9 cellular contexts compared by ENCODE assay signal in the genomic region with DNA sequence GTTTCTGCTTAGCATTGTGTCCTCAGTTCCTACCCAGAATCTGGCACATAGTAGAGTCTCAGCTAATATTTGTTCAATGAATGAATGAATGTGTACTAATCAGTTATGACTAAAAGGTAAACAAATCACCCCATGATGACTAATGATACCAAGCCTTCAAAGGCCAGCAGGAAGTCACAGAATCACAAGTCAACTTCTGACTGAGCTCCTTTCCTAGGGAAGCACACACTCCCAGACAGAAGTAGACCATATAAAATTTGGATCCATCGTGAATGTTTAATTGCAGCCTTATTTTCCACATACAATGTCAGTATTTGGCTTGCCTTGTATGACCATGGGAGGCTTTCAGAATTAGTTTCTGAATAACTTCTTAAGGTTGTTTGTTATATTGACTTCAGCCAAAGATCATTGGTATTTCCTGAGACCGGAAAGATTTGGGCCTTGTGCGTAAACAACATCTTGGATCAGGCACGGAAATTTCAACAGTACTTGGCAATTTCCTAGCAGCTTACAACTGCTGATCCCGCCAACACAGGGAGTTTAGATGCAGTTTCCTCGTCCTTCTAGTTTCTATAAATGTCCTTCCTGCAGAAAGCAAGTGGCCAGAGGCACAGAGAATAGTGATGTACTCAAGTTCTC.
DNase-seq lines count a peak whose midpoint lies in the region; ATAC-seq, FAIRE-seq and TF ChIP-seq lines count a peak whose summit lies in the region.
"Had no signal": no experiment of that assay in that cellular context is flagged by ENCODE, and none has a peak within 500 bp of the region (broad histone marks: within the 10 kb centered on the region; RNA-seq: fewer than 3 reads in every experiment).

No MANE protein-coding gene starts in this region.

- H3K36me3 ChIP-seq in brain microvascular endothelial cell (replicated peaks) (no peaks in the 10 kb centered on the region), smooth muscle cell (ENCODE audit: low read depth) (no peaks in the 10 kb centered on the region), H7 (replicated peaks; ENCODE audit: control insufficient read depth, insufficient read depth, low read length) (no peaks in the 10 kb centered on the region)

- no peak overlapping the region for H3T11ph ChIP-seq in H9 (ENCODE audit: low read length)

- no peak overlapping the region for H2BK5ac ChIP-seq in H9 (ENCODE audit: insufficient read length, low read length)

- H3K9ac ChIP-seq in H9 (ENCODE audit: extremely low read depth, insufficient read length, low read length) (no peak overlapping the region), smooth muscle cell (ENCODE audit: low read depth) (peak overlapping the region; percentile 9)

- no peak overlapping the region for H2AK5ac ChIP-seq in H9 (ENCODE audit: insufficient read length, low read length)

- H3K27me3 Mint-ChIP-seq in H9 (ENCODE audit: low read depth) = no peaks in the 10 kb centered on the region

- H3K79me1 ChIP-seq in H9 (ENCODE audit: insufficient read depth, low read depth, low read length, poor library complexity, severe bottlenecking) = no peaks in the 10 kb centered on the region

- H2AFZ ChIP-seq in H9 (ENCODE audit: low read length) (no peak overlapping the region), smooth muscle cell (ENCODE audit: low read depth) (peak overlapping the region; percentile 35)

- no peaks in the 10 kb centered on the region for H3K79me2 ChIP-seq in H9 (ENCODE audit: insufficient read depth, low read length)
- no peaks in the 10 kb centered on the region for H3K79me2 ChIP-seq in smooth muscle cell (ENCODE audit: low read depth)

- H2BK12ac ChIP-seq in H9 (ENCODE audit: insufficient read length, low read depth, low read length) = no peak overlapping the region

- TF ChIP-seq POLR2A in GM12891 (IDR thresholded peaks at IDR 0.05; ENCODE audit: low read depth, low read length) = no peak

- H3K9me3 ChIP-seq in H9 (ENCODE audit: control insufficient read depth, low read depth, low read length) (no peaks in the 10 kb centered on the region), smooth muscle cell (replicated peaks; ENCODE audit: low read depth) (no peaks in the 10 kb centered on the region)

- H2BK15ac ChIP-seq in H9 (ENCODE audit: low read depth, low read length) = no peak overlapping the region

- H3K14ac ChIP-seq in H9 (ENCODE audit: insufficient read depth, low read length) = no peak overlapping the region

- H3K4me3 ChIP-seq in brain microvascular endothelial cell (ENCODE audit: low read depth, low read length) (no peak overlapping the region), smooth muscle cell (no peak overlapping the region), H7 (ENCODE audit: insufficient read depth, low read depth, low read length) (no peak overlapping the region)

- no peaks in the 10 kb centered on the region for H3K23me2 ChIP-seq in H9 (ENCODE audit: insufficient read length, low read depth, low read length, poor library complexity, severe bottlenecking)

- H3K36me3 Mint-ChIP-seq in H9 (ENCODE audit: insufficient read depth in 1 of 3, low read depth in 3 of 3) = no peaks in the 10 kb centered on the region; a peak in 1 of 7 replicates

- H3K4me2 ChIP-seq in H9 (ENCODE audit: insufficient read depth, insufficient read length, low read length) (no peak overlapping the region), smooth muscle cell (peak overlapping the region; percentile 32)

- no peak overlapping the region for H3K23ac ChIP-seq in H9 (ENCODE audit: insufficient read length, low read depth, low read length)

- no peak for TF ChIP-seq CTCF in H9 (conservative IDR thresholded peaks at IDR 0.05)
- no peak for TF ChIP-seq CTCF in brain microvascular endothelial cell (IDR thresholded peaks at IDR 0.05; ENCODE audit: low read depth, low read length, missing control alignments)
- no peak for TF ChIP-seq CTCF in smooth muscle cell (IDR thresholded peaks at IDR 0.05; ENCODE audit: borderline replicate concordance, insufficient read depth, poor library complexity, severe bottlenecking)

- no peak overlapping the region for H2BK120ac ChIP-seq in H9 (ENCODE audit: low read depth, low read length, poor library complexity, severe bottlenecking)

- no peak overlapping the region for H3K27ac Mint-ChIP-seq in H9

- no peaks in the 10 kb centered on the region; a peak in 1 of 5 replicates for H3K9me3 Mint-ChIP-seq in H9

- no peak overlapping the region for H3K4me3 Mint-ChIP-seq in H9

- no peak overlapping the region for H4K91ac ChIP-seq in H9 (ENCODE audit: insufficient read length, low read depth, low read length)

- H3K4me1 ChIP-seq in H9 (ENCODE audit: insufficient read depth, low read length) (no peaks in the 10 kb centered on the region; the same call in 1 of the 2 replicates), smooth muscle cell (ENCODE audit: low read depth) (peaks cover 15% of the 10 kb centered on the region)

- H3K27ac ChIP-seq in H9 (ENCODE audit: insufficient read length, low read depth, low read length) (no peak overlapping the region), brain microvascular endothelial cell (peak overlapping the region; percentile 34), smooth muscle cell (ENCODE audit: low read depth) (peak overlapping the region; percentile 47)

- no peak overlapping the region for H4K8ac ChIP-seq in H9 (replicated peaks; ENCODE audit: insufficient read length, low read depth, low read length)

- peaks cover 34 to 38% of the 10 kb centered on the region in 2 experiments for H3K4me1 Mint-ChIP-seq in H9

- H2BK20ac ChIP-seq in H9 (ENCODE audit: low read depth, low read length, poor library complexity, severe bottlenecking) = no peak overlapping the region

- H3K27me3 ChIP-seq in H9 (ENCODE audit: insufficient read depth, low read length) = no peaks in the 10 kb centered on the region
- H3K27me3 ChIP-seq in brain microvascular endothelial cell (replicated peaks) = no peaks in the 10 kb centered on the region
- no peaks in the 10 kb centered on the region for H3K27me3 ChIP-seq in smooth muscle cell (ENCODE audit: low read depth)
- no peaks in the 10 kb centered on the region for H3K27me3 ChIP-seq in H7 (ENCODE audit: control insufficient read depth, insufficient read depth, low read length)

- peak overlapping the region; percentile 46 for H3K18ac ChIP-seq in H9 (ENCODE audit: insufficient read length, low read depth, low read length)

- DNase-seq in H9 (no peak), brain microvascular endothelial cell (peak; percentile 59), smooth muscle cell (lab: John Stamatoyannopoulos, UW; ENCODE audit: unreplicated experiment) (no peak), NCI-H82 treated with DMSO at 0.1 percent for 48 hours (lab: John Stamatoyannopoulos, UW; ENCODE audit: unreplicated experiment) (no peak), GM12891 (ENCODE audit: insufficient read length, low spot score) (no peak), H7 (no peak)
- DNase-seq: stimulated activated naive CD4-positive, alpha-beta T cell treated with Interleukin-2 at 50 U/mL for 16 hours had no signal

- in situ Hi-C loops in brain microvascular endothelial cell (cut with HindIII; ENCODE audit: low pct_ligation_motif_present, low sequenced_read_pairs) = no loop called here

- H3F3A ChIP-seq in smooth muscle cell (ENCODE audit: low read depth) = no peaks in the 10 kb centered on the region

- ATAC-seq in GM18870 (IDR thresholded peaks at IDR 0.05; ENCODE audit: unreplicated experiment) = no peak

- no CpG with 5 or more reads among the region's 6 CpGs for whole genome bisulfite sequencing in H9 (ENCODE audit: extremely low coverage, insufficient read length, low lambda C conversion rate)
- 51% methylated on average over 6 of the region's 6 CpGs for WGBS in smooth muscle cell (ENCODE audit: low lambda C conversion rate)

- H4K5ac ChIP-seq in H9 (ENCODE audit: insufficient read length, low read depth, low read length) = no peak overlapping the region

- no peak overlapping the region for H3K56ac ChIP-seq in H9 (ENCODE audit: insufficient read length, low read depth, low read length)

- no peak overlapping the region for H3K4ac ChIP-seq in H9 (ENCODE audit: low read depth, low read length)

- no peaks in the 10 kb centered on the region for H4K20me1 ChIP-seq in H9 (ENCODE audit: control insufficient read depth, insufficient read depth, insufficient read length)
- H4K20me1 ChIP-seq in smooth muscle cell (ENCODE audit: low read depth) = no peaks in the 10 kb centered on the region

- FAIRE-seq in islet of Langerhans (lab: Jason Lieb, UNC) (peak; percentile 65), GM12891 (lab: Jason Lieb, UNC) (no peak)

TF ChIP-seq in GM12891, 5 proteins besides CTCF, POLR2A, EP300 and RAD21:
- TF ChIP-seq POLR2AphosphoS5 (IDR thresholded peaks at IDR 0.05; ENCODE audit: low read depth, low read length) = no peak
- no peak for TF ChIP-seq POU2F2 (IDR thresholded peaks at IDR 0.05; ENCODE audit: low read depth, low read length)
- TF ChIP-seq PAX5 (IDR thresholded peaks at IDR 0.05; ENCODE audit: insufficient read depth, low read length, severe bottlenecking) = no peak
- no peak for TF ChIP-seq SPI1 (IDR thresholded peaks at IDR 0.05; ENCODE audit: low read depth, low read length)
- TF ChIP-seq TAF1 (IDR thresholded peaks at IDR 0.05; ENCODE audit: low read depth, low read length) = no peak
